8 cellular contexts compared by ENCODE assay signal in genomic region chr4:80202190-80202711, GRCh38. TPM values are rescaled to one million over a fixed set of nuclear protein-coding genes. Genes with fewer than 3 reads are reported as not detected.
DNase-seq lines count a peak whose midpoint lies in the region; ATAC-seq, FAIRE-seq and TF ChIP-seq lines count a peak whose summit lies in the region.

No MANE protein-coding gene starts in this region.

- H3K36me3 Mint-ChIP-seq in activated CD4-positive, alpha-beta T cell treated with anti-CD3 and anti-CD28 coated beads for 36 hours (ENCODE audit: low read depth): no peaks in the 10 kb centered on the region

- whole genome bisulfite sequencing in HepG2 (ENCODE audit: low lambda C conversion rate): 87% methylated on average over 49 of the region's 58 CpGs

- H3K27me3 Mint-ChIP-seq in activated CD4-positive, alpha-beta T cell treated with anti-CD3 and anti-CD28 coated beads for 36 hours: peaks cover 17% of the 10 kb centered on the region

- H3K27ac ChIP-seq in HEK293 (ENCODE audit: extremely low read depth, low read depth, low read length) (peak overlapping the region; percentile 70), colonic mucosa (peak overlapping the region; percentile 73), HepG2 (ENCODE audit: extremely low read length, insufficient read depth, low read length) (no peak overlapping the region)

- H3K4me1 ChIP-seq in HEK293 (ENCODE audit: control insufficient read depth, insufficient read depth, low read length) (no peaks in the 10 kb centered on the region), colonic mucosa (no peaks in the 10 kb centered on the region), HepG2 (ENCODE audit: insufficient read depth, low read length) (no peaks in the 10 kb centered on the region)

- no peak for TF ChIP-seq RAD21 in HepG2 (CRISPR knock-in tag; IDR thresholded peaks at IDR 0.05)

- peaks cover 30% of the 10 kb centered on the region for H3K4me1 Mint-ChIP-seq in activated CD4-positive, alpha-beta T cell treated with anti-CD3 and anti-CD28 coated beads for 36 hours

- H3K79me2 ChIP-seq in HepG2 (ENCODE audit: insufficient read depth, low read length): no peaks in the 10 kb centered on the region

- peak overlapping the region; percentile 68 for H3K4me3 Mint-ChIP-seq in activated CD4-positive, alpha-beta T cell treated with anti-CD3 and anti-CD28 coated beads for 36 hours

- H2AFZ ChIP-seq in HepG2 (ENCODE audit: low read length): no peak overlapping the region

- TF ChIP-seq POLR2A in HepG2 (IDR thresholded peaks at IDR 0.05; ENCODE audit: insufficient read depth in 1 of 2, low read depth in 2 of 2, low read length in 2 of 2): no peak

- peak; percentile 64 for TF ChIP-seq CTCF in GM12872 (IDR thresholded peaks at IDR 0.05; ENCODE audit: insufficient read depth, low read depth, low read length)
- TF ChIP-seq CTCF in HEK293 (tag by site-specific recombination; IDR thresholded peaks at IDR 0.05): no peak
- peak; percentile 80 for TF ChIP-seq CTCF in colonic mucosa (IDR thresholded peaks at IDR 0.05)
- TF ChIP-seq CTCF in HepG2 (CRISPR knock-in tag; IDR thresholded peaks at IDR 0.05): no peak

- BruUV-seq in HepG2 (replicated peaks; lab: Mats Ljungman, UMichigan): no TSS peak

- in situ Hi-C loops in HepG2 (cut with HindIII; ENCODE audit: extremely low pct_ligation_motif_present, low pct_unique_long_range_greater_than_20kb): loop anchor here (25.0 kb wide), 1 partner anchor 290 kb away; no protein-coding TSS in a partner anchor

- TF ChIP-seq EP300 in HepG2 (IDR thresholded peaks at IDR 0.05; ENCODE audit: low read depth in 2 of 2, low read length in 2 of 2) (no peak), HepG2 (CRISPR knock-in tag; IDR thresholded peaks at IDR 0.05; ENCODE audit: borderline replicate concordance) (no peak)

- H3K27me3 ChIP-seq in colonic mucosa (peaks cover 23% of the 10 kb centered on the region), HepG2 (ENCODE audit: control insufficient read depth in 1 of 2, insufficient read depth in 2 of 2, low read length in 2 of 2) (peaks cover 1 to 22% of the 10 kb centered on the region in 2 experiments; a peak in 4 of 5 replicates)

- no peak for FAIRE-seq in HepG2 (lab: Jason Lieb, UNC)

- POLR2A ChIA-PET in HEK293 (lab: Yijun Ruan, JAX): interaction anchor here (0.5 to 0.8 kb wide), 2 partner anchors 121 to 1015 kb away, joined by 3 to 9 read pairs; no protein-coding TSS in a partner anchor
- POLR2A ChIA-PET in activated CD4-positive, alpha-beta T cell treated with anti-CD3 and anti-CD28 coated beads for 36 hours (lab: Charles Lee): interaction anchor here (0.6 to 1.0 kb wide), 3 partner anchors 17 to 130 kb away, joined by 3 read pairs; no protein-coding TSS in a partner anchor
- POLR2A ChIA-PET in HepG2 (lab: Yijun Ruan, JAX): no interaction called here

- intact Hi-C loops in activated CD4-positive, alpha-beta T cell treated with anti-CD3 and anti-CD28 coated beads for 36 hours (cut with DNase I, micrococcal nuclease): loop anchor here (1.0 to 10.0 kb wide), 11 partner anchors 13 to 1265 kb away; partner anchors contain the start of genes ANTXR2 (in 2 of the 2) and PAQR3 (in 1 of the 2)
- intact Hi-C loops in colonic mucosa (cut with DNase I) (no loop called here), HepG2 (cut with micrococcal nuclease; ENCODE audit: unreplicated experiment) (no loop called here)

- CTCF ChIA-PET in HEK293 (lab: Yijun Ruan, JAX): interaction anchor here (0.6 to 1.6 kb wide), 11 partner anchors 16 to 1528 kb away, joined by 3 to 4 read pairs (median 3); no protein-coding TSS in a partner anchor
- CTCF ChIA-PET in activated CD4-positive, alpha-beta T cell treated with anti-CD3 and anti-CD28 coated beads for 36 hours (lab: Charles Lee): interaction anchor here (0.7 to 7.0 kb wide), 14 partner anchors 10 to 158 kb away, joined by 3 to 105 read pairs (median 6); no protein-coding TSS in a partner anchor
- CTCF ChIA-PET in HepG2 (lab: Yijun Ruan, JAX; ENCODE audit: low intra/inter-chr PET ratio, low total read pairs): no interaction called here

- H3K9me3 Mint-ChIP-seq in activated CD4-positive, alpha-beta T cell treated with anti-CD3 and anti-CD28 coated beads for 36 hours (ENCODE audit: low read depth): no peaks in the 10 kb centered on the region

- H3K36me3 ChIP-seq in HEK293 (ENCODE audit: control insufficient read depth in 2 of 2, insufficient read depth in 1 of 2, low read length in 2 of 2): peaks cover 4 to 8% of the 10 kb centered on the region in 2 experiments; a peak in 1 of 3 replicates
- no peaks in the 10 kb centered on the region for H3K36me3 ChIP-seq in colonic mucosa
- no peaks in the 10 kb centered on the region for H3K36me3 ChIP-seq in HepG2 (replicated peaks in 1 of 2; ENCODE audit: control insufficient read depth in 1 of 2, insufficient read depth in 2 of 2, low read length in 2 of 2)

- H3K9ac ChIP-seq in colonic mucosa (ENCODE audit: low read depth in 2 of 2, low read length in 2 of 2): peak overlapping the region in 1 of 2 donors; percentile 78
- H3K9ac ChIP-seq in HepG2 (ENCODE audit: insufficient read depth, low read depth, low read length): no peak overlapping the region

- no peak overlapping the region for H3K4me2 ChIP-seq in HepG2 (ENCODE audit: low read depth, low read length)

- no peaks in the 10 kb centered on the region for H4K20me1 ChIP-seq in HepG2 (ENCODE audit: insufficient read depth, low read length)

- H3K27ac Mint-ChIP-seq in activated CD4-positive, alpha-beta T cell treated with anti-CD3 and anti-CD28 coated beads for 36 hours: peak overlapping the region; percentile 64

- DNase-seq in NCI-H1092 (lab: John Stamatoyannopoulos, UW) (peak; percentile 60), colonic mucosa (peak; percentile 87), HepG2 (ENCODE audit: low spot score) (no peak), NCI-H526 treated with DMSO at 0.1 percent for 48 hours (lab: John Stamatoyannopoulos, UW) (no peak)
- peak; percentile 88 for DNase-seq in activated CD4-positive, alpha-beta T cell treated with anti-CD3 and anti-CD28 coated beads for 36 hours
- peak; percentile 82 for DNase-seq in stimulated activated CD4-positive, alpha-beta T cell treated with anti-CD3 and anti-CD28 coated beads, Interleukin-4, amount 100 ng/mL, for 24 hours

- H3K4me3 ChIP-seq in HEK293 (ENCODE audit: low read depth, low read length) (peak overlapping the region; percentile 36), colonic mucosa (peak overlapping the region; percentile 58), HepG2 (replicated peaks in 1 of 3; ENCODE audit: insufficient read depth in 1 of 3, low read depth in 2 of 3, low read length in 3 of 3) (no peak overlapping the region)

- ATAC-seq in activated CD4-positive, alpha-beta T cell treated with anti-CD3 and anti-CD28 coated beads for 36 hours: peak; percentile 66
- no peak for ATAC-seq in HepG2

- H3K9me3 ChIP-seq in HEK293 (ENCODE audit: control insufficient read depth, insufficient read depth, low read depth, low read length) (no peaks in the 10 kb centered on the region), colonic mucosa (no peaks in the 10 kb centered on the region), HepG2 (ENCODE audit: low read length) (no peaks in the 10 kb centered on the region)

TF ChIP-seq in HEK293, 187 proteins besides CTCF, POLR2A, EP300 and RAD21 (continues in another document):
- TF ChIP-seq ZFP69B (tag by site-specific recombination; IDR thresholded peaks at IDR 0.05): no peak

TF ChIP-seq in HepG2, 621 proteins besides CTCF, POLR2A, EP300 and RAD21:
- TF ChIP-seq ZBTB33 (CRISPR knock-in tag; IDR thresholded peaks at IDR 0.05) (peak; percentile 79; the same call in 1 of the 2 replicates), ADNP (CRISPR knock-in tag; IDR thresholded peaks at IDR 0.05) (no peak), ONECUT2 (CRISPR knock-in tag; IDR thresholded peaks at IDR 0.05) (no peak)

RNA-seq across cellular contexts. Expression of gene PRDM8, which starts 4.9 kb away (rescaled TPM):
- total RNA-seq in activated CD4-positive, alpha-beta T cell treated with anti-CD3 and anti-CD28 coated beads for 36 hours: 1 to 10 TPM; 1.4 to 1.6 TPM
- total RNA-seq in colonic mucosa (1 to 10 TPM in 1 of 2 donors, under 1 TPM in 1; 0.82 to 1.6 TPM), HepG2 (2016; rRNA removed; fragmentation: Illumina TruSeq; extraction: Trizol) (not detected in 2 replicates)
- not detected in 2 replicates for total RNA-seq in HepG2 (2016; cell fraction: cytosol; rRNA removed; fragmentation: Illumina TruSeq; extraction: Trizol; ENCODE audit: low read depth)
- not detected in 2 replicates for total RNA-seq in HepG2 (2016; cell fraction: insoluble cytoplasmic fraction; rRNA removed; fragmentation: Illumina TruSeq; extraction: Trizol)
- not detected in 2 replicates for total RNA-seq in HepG2 (2016; cell fraction: membrane; rRNA removed; fragmentation: Illumina TruSeq; extraction: Trizol)
- total RNA-seq in HepG2 (2016; cell fraction: nucleus; rRNA removed; fragmentation: Illumina TruSeq; extraction: Trizol): not detected in 2 replicates
- 0.04 and 0.09 TPM in 2 replicates for polyA plus RNA-seq in HepG2 (2011; rRNA removed)
- 0.01 TPM in 1 of 2 replicates, not detected in the other for polyA plus RNA-seq in HepG2 (2011; cell fraction: cytosol; rRNA removed)
- 0.09 and 0.76 TPM in 2 replicates for polyA plus RNA-seq in HepG2 (2011; cell fraction: nucleus; rRNA removed)
- polyA plus RNA-seq in HepG2 (2012): not detected in 2 replicates
- not detected in 2 replicates for polyA plus RNA-seq in HepG2 (2016; cell fraction: cytosol; fragmentation: Illumina TruSeq; extraction: Trizol; ENCODE audit: low read depth)
- polyA plus RNA-seq in HepG2 (2016; cell fraction: insoluble cytoplasmic fraction; fragmentation: Illumina TruSeq; extraction: Trizol; ENCODE audit: low read depth): not detected in 2 replicates
- polyA plus RNA-seq in HepG2 (2016; cell fraction: membrane; fragmentation: Illumina TruSeq; extraction: Trizol; ENCODE audit: low read depth): not detected in 2 replicates
- not detected in 2 replicates for polyA plus RNA-seq in HepG2 (2016; cell fraction: nucleus; fragmentation: Illumina TruSeq; extraction: Trizol; ENCODE audit: insufficient read depth, low read depth)
- 0.08 TPM in 1 of 2 replicates, not detected in the other for polyA minus RNA-seq in HepG2 (2011; rRNA and poly(A)+ RNA removed; ENCODE audit: low replicate concordance)
- polyA minus RNA-seq in HepG2 (2011; cell fraction: cytosol; rRNA and poly(A)+ RNA removed): not detected in 2 replicates
- polyA minus RNA-seq in HepG2 (2011; cell fraction: nucleus; rRNA and poly(A)+ RNA removed): not detected in 2 replicates

Comparison
In these comparisons a context has a peak if more than half of its experiments do, and no peak if none do; other contexts are left out.
1. CTCF ChIP-seq: peak in GM12872 (single experiment) and colonic mucosa (single experiment); none in HEK293 (single experiment) and HepG2 (single experiment).
2. H3K4me3 ChIP-seq: peak in HEK293 (single experiment) and colonic mucosa (single experiment); none in HepG2 (0 of 3).
3. DNase-seq: peak in NCI-H1092 (single experiment), activated CD4-positive, alpha-beta T cell treated with anti-CD3 and anti-CD28 coated beads for 36 hours (single experiment), colonic mucosa (single experiment) and stimulated activated CD4-positive, alpha-beta T cell treated with anti-CD3 and anti-CD28 coated beads, Interleukin-4, amount 100 ng/mL, for 24 hours (single experiment); none in HepG2 (single experiment) and NCI-H526 treated with DMSO at 0.1 percent for 48 hours (single experiment).
4. intact Hi-C loops: an anchor here in activated CD4-positive, alpha-beta T cell treated with anti-CD3 and anti-CD28 coated beads for 36 hours (1.0 to 10.0 kb wide); none called in colonic mucosa and HepG2.